ENCODE assay signal across 10 cellular contexts in genomic region chr10:100621360-100622205, GRCh38.
DNase-seq lines count a peak whose midpoint lies in the region; ATAC-seq and TF ChIP-seq lines count a peak whose summit lies in the region.
"Had no signal": no experiment of that assay in that cellular context is flagged by ENCODE, and none has a peak within 500 bp of the region (broad histone marks: within the 10 kb centered on the region; RNA-seq: fewer than 3 reads in every experiment).

No MANE protein-coding gene starts in this region.

- H3K36me3 ChIP-seq in CD8-positive, alpha-beta T cell (ENCODE audit: insufficient read depth, low read length): no peaks in the 10 kb centered on the region

- CTCF ChIA-PET in CD8-positive, alpha-beta T cell (lab: Charles Lee): no interaction called here

- no peaks in the 10 kb centered on the region for H3K36me3 Mint-ChIP-seq in CD8-positive, alpha-beta T cell
- H3K36me3 Mint-ChIP-seq in natural killer cell treated with Interleukin-12 subunit alpha and Interleukin-12 subunit beta and Interleukin-15 and Interleukin-18, amount 100 ng/mL, for 72 hours: no peaks in the 10 kb centered on the region
- no peaks in the 10 kb centered on the region for H3K36me3 Mint-ChIP-seq in osteocyte (ENCODE audit: unreplicated experiment)
- H3K36me3 Mint-ChIP-seq in endothelial cell (ENCODE audit: low read depth, unreplicated experiment): no peaks in the 10 kb centered on the region

- no peaks in the 10 kb centered on the region for H3K27me3 ChIP-seq in CD8-positive, alpha-beta T cell (ENCODE audit: insufficient read depth, low read length)

- H3K27ac ChIP-seq in CD8-positive, alpha-beta T cell (ENCODE audit: low read depth, low read length): no peak overlapping the region

- no peaks in the 10 kb centered on the region for H3K9me3 Mint-ChIP-seq in CD8-positive, alpha-beta T cell
- no peaks in the 10 kb centered on the region for H3K9me3 Mint-ChIP-seq in natural killer cell treated with Interleukin-12 subunit alpha and Interleukin-12 subunit beta and Interleukin-15 and Interleukin-18, amount 100 ng/mL, for 72 hours
- no peaks in the 10 kb centered on the region for H3K9me3 Mint-ChIP-seq in osteocyte (ENCODE audit: unreplicated experiment)
- H3K9me3 Mint-ChIP-seq in endothelial cell (ENCODE audit: unreplicated experiment): no peaks in the 10 kb centered on the region

- H3K4me3 Mint-ChIP-seq in CD8-positive, alpha-beta T cell: peak overlapping the region; percentile 74
- H3K4me3 Mint-ChIP-seq in natural killer cell treated with Interleukin-12 subunit alpha and Interleukin-12 subunit beta and Interleukin-15 and Interleukin-18, amount 100 ng/mL, for 72 hours: peak overlapping the region; percentile 31
- H3K4me3 Mint-ChIP-seq in osteocyte (ENCODE audit: unreplicated experiment) (no peak overlapping the region), endothelial cell (ENCODE audit: unreplicated experiment) (no peak overlapping the region)

- peaks cover 67% of the 10 kb centered on the region for H3K27me3 Mint-ChIP-seq in CD8-positive, alpha-beta T cell (ENCODE audit: low read depth)
- peaks cover 48 to 68% of the 10 kb centered on the region in 2 donors for H3K27me3 Mint-ChIP-seq in natural killer cell treated with Interleukin-12 subunit alpha and Interleukin-12 subunit beta and Interleukin-15 and Interleukin-18, amount 100 ng/mL, for 72 hours
- H3K27me3 Mint-ChIP-seq in osteocyte (ENCODE audit: unreplicated experiment) (peaks cover 43% of the 10 kb centered on the region), endothelial cell (ENCODE audit: unreplicated experiment) (peaks cover 8% of the 10 kb centered on the region)

- no peaks in the 10 kb centered on the region for H3K4me1 ChIP-seq in CD8-positive, alpha-beta T cell (ENCODE audit: insufficient read depth, low read length)

- DNase-seq in CD8-positive, alpha-beta T cell: peak in 6 of 7 experiments; percentile 10 to 71 (median 42)
- DNase-seq in RPMI7951 (ENCODE audit: low read depth) (peak; percentile 21), osteocyte (ENCODE audit: extremely low spot score, unreplicated experiment) (no peak), NCI-H446 treated with DMSO at 0.1 percent for 48 hours (lab: John Stamatoyannopoulos, UW) (no peak), endothelial cell (ENCODE audit: low spot score) (no peak)
- peak; percentile 66 for DNase-seq in activated effector memory CD4-positive, alpha-beta T cell treated with anti-CD3 and anti-CD28 coated beads, Interleukin-2, amount 50 U/mL, for 16 hours
- no peak for DNase-seq in natural killer cell treated with Interleukin-12 subunit alpha and Interleukin-12 subunit beta and Interleukin-15 and Interleukin-18, amount 100 ng/mL, for 72 hours (ENCODE audit: low spot score)
- DNase-seq: amygdala, KG1 had no signal

- POLR2A ChIA-PET in CD8-positive, alpha-beta T cell (lab: Charles Lee): no interaction called here

- no peaks in the 10 kb centered on the region for H3K9me3 ChIP-seq in CD8-positive, alpha-beta T cell (ENCODE audit: low read length)

- intact Hi-C loops in CD8-positive, alpha-beta T cell (cut with DNase I, micrococcal nuclease): no loop called here

- H3K4me3 ChIP-seq in CD8-positive, alpha-beta T cell (ENCODE audit: low read depth, low read length): no peak overlapping the region

- H3K27ac Mint-ChIP-seq in CD8-positive, alpha-beta T cell: no peak overlapping the region
- H3K27ac Mint-ChIP-seq in natural killer cell treated with Interleukin-12 subunit alpha and Interleukin-12 subunit beta and Interleukin-15 and Interleukin-18, amount 100 ng/mL, for 72 hours: no peak overlapping the region
- no peak overlapping the region for H3K27ac Mint-ChIP-seq in osteocyte (ENCODE audit: unreplicated experiment)
- H3K27ac Mint-ChIP-seq in endothelial cell (ENCODE audit: unreplicated experiment): no peak overlapping the region

- no peak for TF ChIP-seq CTCF in CD8-positive, alpha-beta T cell (IDR thresholded peaks at IDR 0.05)
- TF ChIP-seq CTCF in osteocyte (IDR thresholded peaks at IDR 0.05): no peak
- TF ChIP-seq CTCF in endothelial cell (IDR thresholded peaks at IDR 0.05; ENCODE audit: unreplicated experiment): no peak

- ATAC-seq in CD8-positive, alpha-beta T cell: no peak
- no peak for ATAC-seq in natural killer cell treated with Interleukin-12 subunit alpha and Interleukin-12 subunit beta and Interleukin-15 and Interleukin-18, amount 100 ng/mL, for 72 hours
- no peak for ATAC-seq in GM18498 (IDR thresholded peaks at IDR 0.05; ENCODE audit: unreplicated experiment)

- peaks cover 2% of the 10 kb centered on the region for H3K4me1 Mint-ChIP-seq in CD8-positive, alpha-beta T cell (ENCODE audit: low read depth)
- peaks cover 0 to 3% of the 10 kb centered on the region in 2 donors for H3K4me1 Mint-ChIP-seq in natural killer cell treated with Interleukin-12 subunit alpha and Interleukin-12 subunit beta and Interleukin-15 and Interleukin-18, amount 100 ng/mL, for 72 hours (ENCODE audit: low read depth in 2 of 2)
- no peaks in the 10 kb centered on the region for H3K4me1 Mint-ChIP-seq in osteocyte (ENCODE audit: unreplicated experiment)
- peaks cover 7% of the 10 kb centered on the region for H3K4me1 Mint-ChIP-seq in endothelial cell (ENCODE audit: unreplicated experiment)

Comparison
In these comparisons a context has a peak if more than half of its experiments do, and no peak if none do; other contexts are left out.
1. DNase-seq: peak in CD8-positive, alpha-beta T cell (6 of 7), RPMI7951 (single experiment) and activated effector memory CD4-positive, alpha-beta T cell treated with anti-CD3 and anti-CD28 coated beads, Interleukin-2, amount 50 U/mL, for 16 hours (single experiment); none in natural killer cell treated with Interleukin-12 subunit alpha and Interleukin-12 subunit beta and Interleukin-15 and Interleukin-18, amount 100 ng/mL, for 72 hours (single experiment), osteocyte (single experiment), NCI-H446 treated with DMSO at 0.1 percent for 48 hours (single experiment) and endothelial cell (single experiment).
2. H3K4me3 Mint-ChIP-seq: peak in CD8-positive, alpha-beta T cell (single experiment) and natural killer cell treated with Interleukin-12 subunit alpha and Interleukin-12 subunit beta and Interleukin-15 and Interleukin-18, amount 100 ng/mL, for 72 hours (single experiment); none in osteocyte (single experiment) and endothelial cell (single experiment).